ENCODE assay signal across 14 cellular contexts in genomic region chr14:100588671-100589070, GRCh38. TPM values are rescaled to one million over a fixed set of nuclear protein-coding genes. Genes with fewer than 3 reads are reported as not detected.
A peak's percentile ranks its signal among the peaks of the same experiment; 100 is the strongest.
DNase-seq lines count a peak whose midpoint lies in the region; ATAC-seq, FAIRE-seq and TF ChIP-seq lines count a peak whose summit lies in the region.
"Had no signal": no experiment of that assay in that cellular context is flagged by ENCODE, and none has a peak within 500 bp of the region (broad histone marks: within the 10 kb centered on the region; RNA-seq: fewer than 3 reads in every experiment).

No MANE protein-coding gene starts in this region.

- TF ChIP-seq CTCF in kidney (IDR thresholded peaks at IDR 0.05; ENCODE audit: borderline replicate concordance, extremely low read depth, insufficient read depth), result no peak

- H3K36me3 Mint-ChIP-seq in activated naive CD4-positive, alpha-beta T cell treated with anti-CD3 and anti-CD28 coated beads, Interleukin-2, amount 50 U/mL, for 24 hours, result no peaks in the 10 kb centered on the region
- H3K36me3 Mint-ChIP-seq in T-helper 1 cell treated with Interleukin-12 subunit alpha and Interleukin-12 subunit beta and Interleukin-4 antibody, amounts not matched to agents 30 μg/mL and 1 μg/mL, for 36 hours (ENCODE audit: low read depth), result no peaks in the 10 kb centered on the region

- peaks cover 0 to 7% of the 10 kb centered on the region in 2 donors for H3K4me1 ChIP-seq in kidney (ENCODE audit: control insufficient read depth in 1 of 2, insufficient read depth in 1 of 2, low read depth in 1 of 2, low read length in 2 of 2)

- no peaks in the 10 kb centered on the region for H3K4me1 Mint-ChIP-seq in activated naive CD4-positive, alpha-beta T cell treated with anti-CD3 and anti-CD28 coated beads, Interleukin-2, amount 50 U/mL, for 24 hours
- H3K4me1 Mint-ChIP-seq in T-helper 1 cell treated with Interleukin-12 subunit alpha and Interleukin-12 subunit beta and Interleukin-4 antibody, amounts not matched to agents 30 μg/mL and 1 μg/mL, for 36 hours (ENCODE audit: low read depth), result no peaks in the 10 kb centered on the region
- H3K4me1 Mint-ChIP-seq: activated B cell treated with CpG ODN at 0.5 μM for 24 hours had no signal

- ATAC-seq in HG03439 (IDR thresholded peaks at IDR 0.05; ENCODE audit: unreplicated experiment), result no peak

- no peak for FAIRE-seq in kidney (lab: Jason Lieb, UNC)
- FAIRE-seq: D721Med had no signal

- peak overlapping the region; percentile 44 for H3K4me3 Mint-ChIP-seq in activated naive CD4-positive, alpha-beta T cell treated with anti-CD3 and anti-CD28 coated beads, Interleukin-2, amount 50 U/mL, for 24 hours
- peak overlapping the region; percentile 40 for H3K4me3 Mint-ChIP-seq in T-helper 1 cell treated with Interleukin-12 subunit alpha and Interleukin-12 subunit beta and Interleukin-4 antibody, amounts not matched to agents 30 μg/mL and 1 μg/mL, for 36 hours
- H3K4me3 Mint-ChIP-seq: activated B cell treated with CpG ODN at 0.5 μM for 24 hours had no signal

- no peak overlapping the region for H3K4me3 ChIP-seq in kidney (ENCODE audit: low read length in 2 of 2)
- H3K4me3 ChIP-seq: esophagus muscularis mucosa, hepatocyte, tibial artery had no signal

- no peaks in the 10 kb centered on the region for H3K36me3 ChIP-seq in kidney (ENCODE audit: control insufficient read depth in 1 of 2, insufficient read depth in 2 of 2, low read length in 2 of 2)
- H3K36me3 ChIP-seq: esophagus muscularis mucosa, tibial artery had no signal

- DNase-seq in activated naive CD4-positive, alpha-beta T cell treated with anti-CD3 and anti-CD28 coated beads, Interleukin-2, amount 50 U/mL, for 16 hours, result no peak
- DNase-seq in kidney (peak; percentile 55), superior temporal gyrus (ENCODE audit: extremely low spot score) (peak; percentile 29), NCI-H2081 (lab: John Stamatoyannopoulos, UW) (no peak), CD1c-positive myeloid dendritic cell (ENCODE audit: extremely low spot score) (no peak)
- DNase-seq: NCI-H2029 had no signal

- peaks cover 9% of the 10 kb centered on the region for H3K27me3 Mint-ChIP-seq in activated naive CD4-positive, alpha-beta T cell treated with anti-CD3 and anti-CD28 coated beads, Interleukin-2, amount 50 U/mL, for 24 hours
- H3K27me3 Mint-ChIP-seq in T-helper 1 cell treated with Interleukin-12 subunit alpha and Interleukin-12 subunit beta and Interleukin-4 antibody, amounts not matched to agents 30 μg/mL and 1 μg/mL, for 36 hours (ENCODE audit: low read depth), result peaks cover 37% of the 10 kb centered on the region

- no peak overlapping the region for H3K27ac ChIP-seq in kidney (ENCODE audit: low read depth in 2 of 2, low read length in 2 of 2)
- H3K27ac ChIP-seq: esophagus muscularis mucosa, hepatocyte, tibial artery had no signal

- no peaks in the 10 kb centered on the region for H3K9me3 Mint-ChIP-seq in activated naive CD4-positive, alpha-beta T cell treated with anti-CD3 and anti-CD28 coated beads, Interleukin-2, amount 50 U/mL, for 24 hours
- H3K9me3 Mint-ChIP-seq in T-helper 1 cell treated with Interleukin-12 subunit alpha and Interleukin-12 subunit beta and Interleukin-4 antibody, amounts not matched to agents 30 μg/mL and 1 μg/mL, for 36 hours, result no peaks in the 10 kb centered on the region
- H3K9me3 Mint-ChIP-seq: activated B cell treated with CpG ODN at 0.5 μM for 24 hours had no signal

- H3K9me3 ChIP-seq in kidney (ENCODE audit: control insufficient read depth in 1 of 2, low read length in 2 of 2), result no peaks in the 10 kb centered on the region
- H3K9me3 ChIP-seq: esophagus muscularis mucosa, tibial artery had no signal

- no peak overlapping the region for H3K9ac ChIP-seq in kidney (ENCODE audit: low read length in 2 of 2)

- intact Hi-C loops in kidney (cut with DNase I), result no loop called here

- H3K27ac Mint-ChIP-seq in activated naive CD4-positive, alpha-beta T cell treated with anti-CD3 and anti-CD28 coated beads, Interleukin-2, amount 50 U/mL, for 24 hours, result no peak overlapping the region
- H3K27ac Mint-ChIP-seq in T-helper 1 cell treated with Interleukin-12 subunit alpha and Interleukin-12 subunit beta and Interleukin-4 antibody, amounts not matched to agents 30 μg/mL and 1 μg/mL, for 36 hours, result no peak overlapping the region
- H3K27ac Mint-ChIP-seq: activated B cell treated with CpG ODN at 0.5 μM for 24 hours had no signal

RNA-seq across cellular contexts. Expression of gene BEGAIN, which starts 1.5 kb away (rescaled TPM):
- total RNA-seq in kidney, result 1.4 TPM
- 0.52 TPM for polyA plus RNA-seq in kidney (ENCODE audit: insufficient read depth, low read depth, low replicate concordance)
- total RNA-seq: activated B cell treated with CpG ODN at 0.5 μM for 24 hours had no signal

Comparison
In these comparisons a context has a peak if more than half of its experiments do, and no peak if none do; other contexts are left out.
1. DNase-seq: peak in kidney (single experiment) and superior temporal gyrus (single experiment); none in activated naive CD4-positive, alpha-beta T cell treated with anti-CD3 and anti-CD28 coated beads, Interleukin-2, amount 50 U/mL, for 16 hours (single experiment), NCI-H2081 (0 of 2) and CD1c-positive myeloid dendritic cell (single experiment).